ENCODE assay signal across 8 cellular contexts in the genomic region with DNA sequence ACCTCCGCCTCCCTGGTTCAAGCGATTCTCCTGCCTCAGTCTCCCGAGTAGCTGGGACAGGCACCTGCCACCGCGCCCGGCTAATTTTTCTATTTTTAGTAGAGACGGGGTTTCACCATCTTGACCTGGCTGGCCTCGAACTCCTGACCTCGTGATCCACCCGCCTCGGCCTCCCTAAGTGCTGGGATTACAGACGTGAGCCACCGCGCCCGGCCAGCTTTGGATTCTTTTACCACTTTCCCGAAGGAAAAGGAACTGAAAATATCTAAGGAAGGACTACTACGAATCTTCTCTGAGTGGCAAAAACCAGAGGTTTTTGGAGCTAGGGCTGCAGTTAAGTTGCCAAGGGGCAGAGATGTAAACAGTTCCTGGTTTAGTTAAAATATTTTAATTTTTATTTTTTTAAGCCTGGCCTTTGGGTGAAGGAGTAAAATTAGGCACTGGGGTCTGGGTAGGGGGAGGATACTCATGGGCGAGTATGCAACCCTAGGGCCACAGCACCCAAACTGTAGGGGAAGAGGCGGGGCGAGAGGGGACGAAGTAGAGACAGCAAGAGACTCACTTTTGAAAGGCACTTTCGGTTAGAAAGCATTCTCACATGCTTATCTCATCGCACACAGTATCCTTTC. TPM values are rescaled to one million over a fixed set of nuclear protein-coding genes. Genes with fewer than 3 reads are reported as not detected.
A peak's percentile ranks its signal among the peaks of the same experiment; 100 is the strongest.
DNase-seq lines count a peak whose midpoint lies in the region; ATAC-seq and TF ChIP-seq lines count a peak whose summit lies in the region.

No MANE protein-coding gene starts in this region.

- H3K27me3 Mint-ChIP-seq in Calu3 (ENCODE audit: unreplicated experiment) = no peaks in the 10 kb centered on the region

- no peaks in the 10 kb centered on the region for H3K9me3 Mint-ChIP-seq in Calu3 (ENCODE audit: low read depth, unreplicated experiment)

- intact Hi-C loops in Calu3 (cut with micrococcal nuclease; ENCODE audit: unreplicated experiment) = no loop called here

- TSS peak; percentile 65 for BruUV-seq in Calu3 (replicated peaks; lab: Mats Ljungman, UMichigan)

- WGBS in iPS DF 6.9 (ENCODE audit: insufficient coverage, insufficient read length) = no CpG with 5 or more reads among the region's 23 CpGs

- CTCF ChIA-PET in Calu3 (lab: Charles Lee) = interaction anchor here (1.0 to 1.2 kb wide), 2 partner anchors 41 to 247 kb away, joined by 3 to 4 read pairs; a partner anchor contains a TSS

- no peak overlapping the region for H3K27ac ChIP-seq in iPS DF 6.9 (ENCODE audit: low read length)

- H3K4me3 Mint-ChIP-seq in Calu3 (ENCODE audit: low read depth, unreplicated experiment) = peak overlapping the region; percentile 94

- peak; percentile 56 for ATAC-seq in HG03575 (IDR thresholded peaks at IDR 0.05; ENCODE audit: extremely low read depth, insufficient number of reproducible peaks, low FRiP score, unreplicated experiment)

- DNase-seq in Calu3 = peak; percentile 4
- peak; percentile 19 for DNase-seq in activated naive CD4-positive, alpha-beta T cell treated with anti-CD3 and anti-CD28 coated beads, Interleukin-2, amount 50 U/mL, for 16 hours
- no peak for DNase-seq in iPS DF 6.9 (ENCODE audit: low read depth, low spot score)
- peak; percentile 44 for DNase-seq in stimulated activated CD4-positive, alpha-beta T cell treated with anti-CD3 and anti-CD28 coated beads, Interleukin-15, amount 100 ng/mL, for 24 hours
- DNase-seq in SK-N-DZ (ENCODE audit: low spot score) = no peak
- DNase-seq in DMS79 (lab: John Stamatoyannopoulos, UW) = no peak
- DNase-seq in DMS153 treated with DMSO at 0.1 percent for 48 hours (lab: John Stamatoyannopoulos, UW; ENCODE audit: unreplicated experiment) = no peak

- peak overlapping the region; percentile 62 for H3K4me3 ChIP-seq in iPS DF 6.9 (ENCODE audit: low read length)

- peak overlapping the region; percentile 89 for H3K27ac Mint-ChIP-seq in Calu3 (ENCODE audit: unreplicated experiment)

- H3K9me3 ChIP-seq in iPS DF 6.9 (ENCODE audit: control insufficient read depth, insufficient read depth, low read length) = no peaks in the 10 kb centered on the region

- H3K4me1 ChIP-seq in iPS DF 6.9 (ENCODE audit: control insufficient read depth, insufficient read depth, low read length) = no peaks in the 10 kb centered on the region

- no peaks in the 10 kb centered on the region for H3K4me1 Mint-ChIP-seq in Calu3 (ENCODE audit: low read depth, unreplicated experiment)

- H3K36me3 ChIP-seq in iPS DF 6.9 (ENCODE audit: control insufficient read depth, insufficient read depth, low read length) = no peaks in the 10 kb centered on the region

- TF ChIP-seq CTCF in Calu3 (IDR thresholded peaks at IDR 0.05; ENCODE audit: unreplicated experiment) = no peak

- H3K36me3 Mint-ChIP-seq in Calu3 (ENCODE audit: insufficient read depth, unreplicated experiment) = peaks cover 20% of the 10 kb centered on the region

- no peaks in the 10 kb centered on the region for H3K27me3 ChIP-seq in iPS DF 6.9 (ENCODE audit: control insufficient read depth, insufficient read depth, low read length)

RNA-seq across cellular contexts. Expression of a gene that starts 0.5 kb away (rescaled TPM):
- total RNA-seq in Calu3 (2022) = 34.9 and 36.9 TPM in 2 replicates
- 64.9 and 75.2 TPM in 2 replicates for polyA plus RNA-seq in SK-N-DZ (2014; cell fraction: cytosol; rRNA removed)
- polyA plus RNA-seq in SK-N-DZ (2014; cell fraction: nucleus; rRNA removed) = 27.4 and 27.7 TPM in 2 replicates

RNA-seq across cellular contexts. Expression of a gene that starts 40.9 kb away (rescaled TPM):
- 235 and 243 TPM in 2 replicates for total RNA-seq in Calu3 (2022)
- polyA plus RNA-seq in SK-N-DZ (2014; cell fraction: cytosol; rRNA removed) = 212 and 231 TPM in 2 replicates
- polyA plus RNA-seq in SK-N-DZ (2014; cell fraction: nucleus; rRNA removed) = 192 and 244 TPM in 2 replicates

Comparison
In these comparisons a context has a peak if more than half of its experiments do, and no peak if none do; other contexts are left out.
1. DNase-seq: peak in Calu3 (single experiment), activated naive CD4-positive, alpha-beta T cell treated with anti-CD3 and anti-CD28 coated beads, Interleukin-2, amount 50 U/mL, for 16 hours (single experiment) and stimulated activated CD4-positive, alpha-beta T cell treated with anti-CD3 and anti-CD28 coated beads, Interleukin-15, amount 100 ng/mL, for 24 hours (single experiment); none in iPS DF 6.9 (single experiment), SK-N-DZ (single experiment), DMS79 (single experiment) and DMS153 treated with DMSO at 0.1 percent for 48 hours (single experiment).